ENCODE assay signal across 24 cellular contexts in genomic region chr18:32299489-32299888, GRCh38.
"Had no signal": no experiment of that assay in that cellular context is flagged by ENCODE, and none has a peak within 500 bp of the region (broad histone marks: within the 10 kb centered on the region; RNA-seq: fewer than 3 reads in every experiment).

No MANE protein-coding gene starts in this region.

- H3K4me3 ChIP-seq: K562, Peyer's patch, SJSA1 had no signal

- ATAC-seq: activated CD8-positive, alpha-beta memory T cell treated with anti-CD3 and anti-CD28 coated beads, Interleukin-2, amount 10 ng/mL, durations not matched to agents 7 days and 5 days; K562; T-helper 17 cell; WTC11 had no signal

- H3K9me3 ChIP-seq: Peyer's patch, SJSA1 had no signal

- FAIRE-seq: bronchial epithelial cell, K562 had no signal

- H3K36me3 ChIP-seq: Peyer's patch, SJSA1 had no signal

- DNase-seq: activated CD4-positive, alpha-beta T cell treated with anti-CD3 and anti-CD28 coated beads, Interleukin-2, amount 10 ng/mL, durations not matched to agents 24 days and 14 days; activated CD4-positive, alpha-beta T cell treated with anti-CD3 and anti-CD28 coated beads, Interleukin-2, amount 50 U/mL, for 48 hours; activated CD4-positive, CD25-positive, alpha-beta regulatory T cell treated with anti-CD3 and anti-CD28 coated beads, Interleukin-2, amount 50 U/mL, for 72 hours; activated CD8-positive, alpha-beta memory T cell treated with anti-CD3 and anti-CD28 coated beads, Interleukin-2, amount 10 ng/mL, durations not matched to agents 7 days and 5 days; activated effector memory CD4-positive, alpha-beta T cell treated with Interleukin-2 at 50 U/mL for 16 hours; activated naive CD4-positive, alpha-beta T cell; activated T-cell treated with anti-CD3 and anti-CD28 coated beads, Interleukin-2, amount 50 U/mL, for 24 hours; aorta; central memory CD4-positive, alpha-beta T cell; Karpas-422; MM.1S; NCI-H1930; NCI-H446; NCI-H524; NCI-H774; Peyer's patch; SHP77; T-helper 17 cell; T-helper 9 cell had no signal

- H3K27ac ChIP-seq: Peyer's patch, RWPE1, SJSA1 had no signal

- H3K27me3 ChIP-seq: Peyer's patch, SJSA1 had no signal

- H3K4me1 ChIP-seq: Peyer's patch had no signal
